8 cellular contexts compared by ENCODE assay signal in genomic region chr1:45583666-45584350, GRCh38. TPM values are rescaled to one million over a fixed set of nuclear protein-coding genes. Genes with fewer than 3 reads are reported as not detected.
DNase-seq lines count a peak whose midpoint lies in the region; ATAC-seq, FAIRE-seq and TF ChIP-seq lines count a peak whose summit lies in the region.

NASP (plus strand) TSS chr1:45584041; CDS start chr1:45584147, 106 bp downstream.

- no peak for FAIRE-seq in HepG2 (lab: Jason Lieb, UNC)

- no TSS peak for BruUV-seq in HepG2 (replicated peaks; lab: Mats Ljungman, UMichigan)

- in situ Hi-C loops in HepG2 (cut with HindIII; ENCODE audit: extremely low pct_ligation_motif_present, low pct_unique_long_range_greater_than_20kb): loop anchor here (25.0 kb wide), 1 partner anchor 222 kb away; no protein-coding TSS in a partner anchor

- H3K79me2 ChIP-seq in HepG2 (ENCODE audit: insufficient read depth, low read length): peaks cover 47% of the 10 kb centered on the region

- H3K4me3 ChIP-seq in HepG2 (replicated peaks in 1 of 3; ENCODE audit: insufficient read depth in 1 of 3, low read depth in 2 of 3, low read length in 3 of 3): peak within 1 kb of the TSS; percentile 90 to 96 (median 95)

- H3K4me2 ChIP-seq in HepG2 (ENCODE audit: low read depth, low read length): peak within 1 kb of the TSS; percentile 82

- peak within 1 kb of the TSS; percentile 99 for H3K9ac ChIP-seq in HepG2 (ENCODE audit: insufficient read depth, low read depth, low read length)

- ATAC-seq in GM19351 (IDR thresholded peaks at IDR 0.05; ENCODE audit: unreplicated experiment) (peak; percentile 41), HG03469 (IDR thresholded peaks at IDR 0.05; ENCODE audit: unreplicated experiment) (peak; percentile 20), HepG2 (peak; percentile 79)

- TF ChIP-seq EP300 in HepG2 (IDR thresholded peaks at IDR 0.05; ENCODE audit: low read depth in 2 of 2, low read length in 2 of 2) (peak in 1 of 2 experiments; percentile 5; a peak in 1 of 4 replicates), HepG2 (CRISPR knock-in tag; IDR thresholded peaks at IDR 0.05; ENCODE audit: borderline replicate concordance) (no peak)

- H3K4me1 ChIP-seq in HepG2 (ENCODE audit: insufficient read depth, low read length): peaks cover 37% of the 10 kb centered on the region

- TF ChIP-seq RAD21 in HepG2 (CRISPR knock-in tag; IDR thresholded peaks at IDR 0.05): no peak

- peak; percentile 93 for DNase-seq in CD1c-positive myeloid dendritic cell (ENCODE audit: extremely low spot score)
- DNase-seq in NCI-H526 treated with DMSO at 0.1 percent for 48 hours (lab: John Stamatoyannopoulos, UW): peak; percentile 87
- peak; percentile 92 for DNase-seq in activated CD4-positive, alpha-beta T cell treated with anti-CD3 and anti-CD28 coated beads, Interleukin-2, amount 50 U/mL, for 1 hour
- DNase-seq in dedifferentiated amniotic fluid mesenchymal stem cell (ENCODE audit: extremely low spot score): peak; percentile 71
- peak; percentile 74 for DNase-seq in HepG2 (ENCODE audit: low spot score)
- peak; percentile 94 to 96 for DNase-seq in stimulated activated CD4-positive, alpha-beta T cell treated with anti-CD3 and anti-CD28 coated beads, Interleukin-2, amount 100 ng/mL, for 48 hours

- TF ChIP-seq CTCF in HepG2 (CRISPR knock-in tag; IDR thresholded peaks at IDR 0.05): no peak

- H2AFZ ChIP-seq in HepG2 (ENCODE audit: low read length): peak within 1 kb of the TSS; percentile 97

- H3K9me3 ChIP-seq in HepG2 (ENCODE audit: low read length): no peaks in the 10 kb centered on the region

- intact Hi-C loops in HepG2 (cut with micrococcal nuclease; ENCODE audit: unreplicated experiment): loop anchor here (2.0 to 5.0 kb wide), 2 partner anchors 33 to 168 kb away; partner anchors contain the start of genes AKR1A1 and IPP

- POLR2A ChIA-PET in HepG2 (lab: Yijun Ruan, JAX): interaction anchor here (0.6 to 4.5 kb wide), 29 partner anchors 9 to 571 kb away, joined by 3 to 79 read pairs (median 4); partner anchors contain the start of genes AKR1A1, CCDC163, GPBP1L1 and MMACHC

- H4K20me1 ChIP-seq in HepG2 (ENCODE audit: insufficient read depth, low read length): peaks cover 36% of the 10 kb centered on the region

- H3K27ac ChIP-seq in HepG2 (ENCODE audit: extremely low read length, insufficient read depth, low read length): peak within 1 kb of the TSS; percentile 98

- TF ChIP-seq POLR2A in HepG2 (IDR thresholded peaks at IDR 0.05; ENCODE audit: insufficient read depth in 1 of 2, low read depth in 2 of 2, low read length in 2 of 2): peak; percentile 95 to 99

- H3K36me3 ChIP-seq in HepG2 (replicated peaks in 1 of 2; ENCODE audit: control insufficient read depth in 1 of 2, insufficient read depth in 2 of 2, low read length in 2 of 2): peaks cover 0 to 6% of the 10 kb centered on the region in 2 experiments; a peak in 2 of 5 replicates

- CTCF ChIA-PET in HepG2 (lab: Yijun Ruan, JAX; ENCODE audit: low intra/inter-chr PET ratio, low total read pairs): no interaction called here

- WGBS in HepG2 (ENCODE audit: low lambda C conversion rate): 2% methylated on average over 15 of the region's 41 CpGs

- H3K27me3 ChIP-seq in HepG2 (ENCODE audit: control insufficient read depth in 1 of 2, insufficient read depth in 2 of 2, low read length in 2 of 2): no peaks in the 10 kb centered on the region; a peak in 2 of 5 replicates

TF ChIP-seq in HepG2, 621 proteins besides CTCF, POLR2A, EP300 and RAD21 (continues in another document):
- TF ChIP-seq GPBP1L1 (CRISPR knock-in tag; IDR thresholded peaks at IDR 0.05) (no peak), ERF (CRISPR knock-in tag; IDR thresholded peaks at IDR 0.05) (peak; percentile 30; the same call in 1 of the 2 replicates), CREM (IDR thresholded peaks at IDR 0.05) (peak; percentile 61; the same call in 1 of the 2 replicates), CREM (CRISPR knock-in tag; IDR thresholded peaks at IDR 0.05) (no peak), CENPBD1 (CRISPR knock-in tag; IDR thresholded peaks at IDR 0.05; ENCODE audit: borderline replicate concordance, low read depth) (no peak), CREB1 (IDR thresholded peaks at IDR 0.05) (no peak), CREB1 (CRISPR knock-in tag; IDR thresholded peaks at IDR 0.05) (peak; percentile 96), RARG (CRISPR knock-in tag; IDR thresholded peaks at IDR 0.05; ENCODE audit: low read depth) (no peak), ZNF275 (CRISPR knock-in tag; IDR thresholded peaks at IDR 0.05; ENCODE audit: borderline replicate concordance) (no peak), TAF15 (IDR thresholded peaks at IDR 0.05; ENCODE audit: low read depth, low read length, poor library complexity, severe bottlenecking) (no peak), PRDM15 (CRISPR knock-in tag; IDR thresholded peaks at IDR 0.05) (no peak; the same call in 1 of the 2 replicates), ZFP36L1 (CRISPR knock-in tag; IDR thresholded peaks at IDR 0.05) (0 out of 2 replicates have a peak, but pooled peaks have one; percentile 35)

RNA-seq across cellular contexts. Expression of gene NASP, which starts in this region (rescaled TPM):
- 256 and 359 TPM in 2 replicates for total RNA-seq in HepG2 (2016; rRNA removed; fragmentation: Illumina TruSeq; extraction: Trizol)
- total RNA-seq in HepG2 (2016; cell fraction: cytosol; rRNA removed; fragmentation: Illumina TruSeq; extraction: Trizol; ENCODE audit: low read depth): 56.5 and 57.9 TPM in 2 replicates
- total RNA-seq in HepG2 (2016; cell fraction: insoluble cytoplasmic fraction; rRNA removed; fragmentation: Illumina TruSeq; extraction: Trizol): 274 and 345 TPM in 2 replicates
- 59.8 and 65.7 TPM in 2 replicates for total RNA-seq in HepG2 (2016; cell fraction: membrane; rRNA removed; fragmentation: Illumina TruSeq; extraction: Trizol)
- total RNA-seq in HepG2 (2016; cell fraction: nucleus; rRNA removed; fragmentation: Illumina TruSeq; extraction: Trizol): 169 and 186 TPM in 2 replicates
- 105 and 132 TPM in 2 replicates for polyA plus RNA-seq in HepG2 (2011; rRNA removed)
- 78.7 and 83.2 TPM in 2 replicates for polyA plus RNA-seq in HepG2 (2011; cell fraction: cytosol; rRNA removed)
- 94.3 and 131 TPM in 2 replicates for polyA plus RNA-seq in HepG2 (2011; cell fraction: nucleus; rRNA removed)
- 102 and 153 TPM in 2 replicates for polyA plus RNA-seq in HepG2 (2012)
- polyA plus RNA-seq in HepG2 (2016; cell fraction: cytosol; fragmentation: Illumina TruSeq; extraction: Trizol; ENCODE audit: low read depth): 22.1 and 22.6 TPM in 2 replicates
- 462 and 490 TPM in 2 replicates for polyA plus RNA-seq in HepG2 (2016; cell fraction: insoluble cytoplasmic fraction; fragmentation: Illumina TruSeq; extraction: Trizol; ENCODE audit: low read depth)
- 35.8 and 36.2 TPM in 2 replicates for polyA plus RNA-seq in HepG2 (2016; cell fraction: membrane; fragmentation: Illumina TruSeq; extraction: Trizol; ENCODE audit: low read depth)
- 327 and 350 TPM in 2 replicates for polyA plus RNA-seq in HepG2 (2016; cell fraction: nucleus; fragmentation: Illumina TruSeq; extraction: Trizol; ENCODE audit: insufficient read depth, low read depth)
- polyA minus RNA-seq in HepG2 (2011; rRNA and poly(A)+ RNA removed; ENCODE audit: low replicate concordance): 96.7 and 116 TPM in 2 replicates
- polyA minus RNA-seq in HepG2 (2011; cell fraction: cytosol; rRNA and poly(A)+ RNA removed): 68.0 and 69.6 TPM in 2 replicates
- polyA minus RNA-seq in HepG2 (2011; cell fraction: nucleus; rRNA and poly(A)+ RNA removed): 86.8 and 102 TPM in 2 replicates

Comparison
In these comparisons a context has a peak if more than half of its experiments do, and no peak if none do; other contexts are left out.
1. Peak in every context shown above with its lines: DNase-seq, ATAC-seq, H3K4me3 ChIP-seq and H3K27ac ChIP-seq.
2. ATAC-seq: peak in every context shown above with its lines; median percentile 79 in HepG2; 41 in GM19351; 20 in HG03469.